Comparison of ENCODE assay signal across 31 cellular contexts in the genomic region with DNA sequence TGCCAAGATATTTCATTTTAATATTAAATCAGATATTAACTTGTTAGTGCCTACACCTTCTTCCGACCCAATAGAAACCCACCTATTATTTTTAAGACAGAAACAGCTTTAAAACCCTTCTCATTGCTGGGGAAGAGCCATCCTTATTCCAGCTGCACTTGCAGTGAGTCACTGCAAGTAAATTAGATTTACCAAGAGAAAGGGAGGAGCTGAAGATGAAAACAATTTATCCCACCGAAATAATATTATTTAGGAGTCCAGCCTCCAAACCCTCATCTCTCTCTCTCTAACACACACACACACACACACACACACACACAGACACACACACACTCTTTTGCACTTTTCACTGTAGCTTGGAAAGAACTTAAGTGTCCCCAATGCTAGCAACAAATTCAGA. TPM values are rescaled to one million over a fixed set of nuclear protein-coding genes. Genes with fewer than 3 reads are reported as not detected.
"Had no signal": no experiment of that assay in that cellular context is flagged by ENCODE, and none has a peak within 500 bp of the region (broad histone marks: within the 10 kb centered on the region; RNA-seq: fewer than 3 reads in every experiment).

No MANE protein-coding gene starts in this region.

- DNase-seq: activated CD4-positive, alpha-beta memory T cell treated with anti-CD3 and anti-CD28 coated beads for 36 hours; activated CD4-positive, alpha-beta T cell treated with anti-CD3 and anti-CD28 coated beads, Interleukin-2, amount 10 ng/mL, durations not matched to agents 7 days and 5 days; activated CD4-positive, CD25-positive, alpha-beta regulatory T cell; activated CD8-positive, alpha-beta memory T cell treated with anti-CD3 and anti-CD28 coated beads for 24 hours; activated effector memory CD4-positive, alpha-beta T cell treated with anti-CD3 and anti-CD28 coated beads, Interleukin-2, amount 50 U/mL, for 16 hours; activated naive CD4-positive, alpha-beta T cell treated with Interleukin-2 at 50 U/mL for 16 hours; activated naive CD8-positive, alpha-beta T cell treated with anti-CD3 and anti-CD28 coated beads, Interleukin-2, amount 50 U/mL, for 24 hours; activated T-cell treated with anti-CD3 and anti-CD28 coated beads, Interleukin-2, amount 50 U/mL, for 4 hours; amniotic stem cell; body of pancreas; NCI-H1092; NCI-H1417; NCI-H1694; NCI-H2029; NCI-H2107; NCI-H2171 treated with DMSO at 0.1 percent for 48 hours; NCI-H226; NCI-H526 treated with DMSO at 0.1 percent for 48 hours; NCI-H82; SIG-M5; T-helper 17 cell; T-helper 9 cell had no signal

- H3K27ac ChIP-seq: ascending aorta, body of pancreas, VCaP had no signal

- H3K4me1 ChIP-seq: ascending aorta, body of pancreas had no signal

- H3K27me3 ChIP-seq: ascending aorta, body of pancreas had no signal

- H3K36me3 ChIP-seq: ascending aorta had no signal

- H3K9me3 Mint-ChIP-seq: activated CD4-positive, alpha-beta memory T cell treated with anti-CD3 and anti-CD28 coated beads for 36 hours; activated CD4-positive, alpha-beta T cell treated with anti-CD3 and anti-CD28 coated beads, Interleukin-2, amount 10 ng/mL, durations not matched to agents 7 days and 5 days; activated naive CD8-positive, alpha-beta T cell treated with anti-CD3 and anti-CD28 coated beads, Interleukin-2, amount 50 U/mL, for 24 hours; activated T-cell treated with anti-CD3 and anti-CD28 coated beads, Interleukin-2, amount 50 U/mL, for 4 hours; central memory CD8-positive, alpha-beta T cell had no signal

- H3K27me3 Mint-ChIP-seq: activated CD4-positive, alpha-beta memory T cell treated with anti-CD3 and anti-CD28 coated beads for 36 hours; activated CD4-positive, alpha-beta T cell treated with anti-CD3 and anti-CD28 coated beads, Interleukin-2, amount 10 ng/mL, durations not matched to agents 7 days and 5 days; activated naive CD8-positive, alpha-beta T cell treated with anti-CD3 and anti-CD28 coated beads, Interleukin-2, amount 50 U/mL, for 24 hours; central memory CD8-positive, alpha-beta T cell; T-helper 17 cell had no signal

- H3K4me3 Mint-ChIP-seq: activated CD4-positive, alpha-beta memory T cell treated with anti-CD3 and anti-CD28 coated beads for 36 hours; activated CD4-positive, alpha-beta T cell treated with anti-CD3 and anti-CD28 coated beads, Interleukin-2, amount 10 ng/mL, durations not matched to agents 7 days and 5 days; activated naive CD8-positive, alpha-beta T cell treated with anti-CD3 and anti-CD28 coated beads, Interleukin-2, amount 50 U/mL, for 24 hours; activated T-cell treated with anti-CD3 and anti-CD28 coated beads, Interleukin-2, amount 50 U/mL, for 4 hours; central memory CD8-positive, alpha-beta T cell; T-helper 17 cell had no signal

- H3K36me3 Mint-ChIP-seq: activated CD4-positive, alpha-beta memory T cell treated with anti-CD3 and anti-CD28 coated beads for 36 hours; activated naive CD4-positive, alpha-beta T cell treated with anti-CD3 and anti-CD28 coated beads, Interleukin-2, amount 50 U/mL, for 72 hours had no signal

- H3K4me1 Mint-ChIP-seq: activated CD4-positive, alpha-beta T cell treated with anti-CD3 and anti-CD28 coated beads, Interleukin-2, amount 10 ng/mL, durations not matched to agents 7 days and 5 days; activated naive CD8-positive, alpha-beta T cell treated with anti-CD3 and anti-CD28 coated beads, Interleukin-2, amount 50 U/mL, for 24 hours; central memory CD8-positive, alpha-beta T cell; T-helper 17 cell had no signal

- H3K27ac Mint-ChIP-seq: activated CD4-positive, alpha-beta memory T cell treated with anti-CD3 and anti-CD28 coated beads for 36 hours; activated CD4-positive, alpha-beta T cell treated with anti-CD3 and anti-CD28 coated beads, Interleukin-2, amount 10 ng/mL, durations not matched to agents 7 days and 5 days; activated naive CD4-positive, alpha-beta T cell treated with anti-CD3 and anti-CD28 coated beads, Interleukin-2, amount 50 U/mL, for 72 hours; activated naive CD8-positive, alpha-beta T cell treated with anti-CD3 and anti-CD28 coated beads, Interleukin-2, amount 50 U/mL, for 24 hours; T-helper 17 cell had no signal

- H3K4me3 ChIP-seq: ascending aorta, body of pancreas had no signal

- ATAC-seq: activated naive CD4-positive, alpha-beta T cell treated with anti-CD3 and anti-CD28 coated beads, Interleukin-2, amount 50 U/mL, for 72 hours; activated naive CD8-positive, alpha-beta T cell treated with anti-CD3 and anti-CD28 coated beads, Interleukin-2, amount 50 U/mL, for 24 hours; activated T-cell treated with anti-CD3 and anti-CD28 coated beads, Interleukin-2, amount 50 U/mL, for 4 hours; body of pancreas; T-helper 17 cell had no signal

- H3K9me3 ChIP-seq: body of pancreas had no signal

RNA-seq across cellular contexts. Expression of a gene that starts 26.9 kb away (rescaled TPM):
- total RNA-seq: activated naive CD4-positive, alpha-beta T cell treated with anti-CD3 and anti-CD28 coated beads, Interleukin-2, amount 50 U/mL, for 72 hours; NCI-H460; OCI-LY7; T-helper 17 cell had no signal

RNA-seq across cellular contexts. Expression of a gene that starts 54.7 kb away (rescaled TPM):
- total RNA-seq: activated CD4-positive, alpha-beta memory T cell treated with anti-CD3 and anti-CD28 coated beads for 36 hours; activated CD4-positive, alpha-beta T cell treated with anti-CD3 and anti-CD28 coated beads, Interleukin-2, amount 10 ng/mL, durations not matched to agents 7 days and 5 days; activated naive CD4-positive, alpha-beta T cell treated with anti-CD3 and anti-CD28 coated beads, Interleukin-2, amount 50 U/mL, for 72 hours; activated T-cell treated with anti-CD3 and anti-CD28 coated beads, Interleukin-2, amount 50 U/mL, for 4 hours; ascending aorta; body of pancreas; bronchial epithelial cell; MCF 10A; NCI-H460; OCI-LY7; RPMI7951; T-helper 17 cell had no signal
